In the genomic region with DNA sequence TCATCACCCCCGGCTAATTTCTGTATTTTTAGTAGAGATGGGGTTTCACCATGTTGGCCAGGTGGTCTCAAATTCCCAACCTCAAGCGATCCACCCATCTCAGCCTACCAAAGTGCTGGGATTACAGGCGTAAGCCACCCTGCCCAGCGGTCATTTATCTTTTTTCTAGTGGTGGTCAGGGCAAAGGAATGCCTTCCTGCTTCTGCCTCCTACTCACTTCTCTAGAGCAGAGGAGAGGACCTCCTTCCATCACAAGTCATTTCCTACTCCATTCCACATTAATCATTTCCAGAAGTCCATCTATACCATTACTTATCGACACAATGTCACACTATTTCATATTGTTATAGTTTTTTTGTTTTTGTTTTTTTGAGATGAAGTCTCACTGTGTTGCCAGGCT, we compare ENCODE assay signal across 29 cellular contexts.
"Had no signal": no experiment of that assay in that cellular context is flagged by ENCODE, and none has a peak within 500 bp of the region (broad histone marks: within the 10 kb centered on the region; RNA-seq: fewer than 3 reads in every experiment).

No MANE protein-coding gene starts in this region.

- H3K36me3 ChIP-seq: adrenal gland, vagina had no signal

- H3K4me3 Mint-ChIP-seq: activated CD4-positive, alpha-beta T cell treated with anti-CD3 and anti-CD28 coated beads for 36 hours; activated CD8-positive, alpha-beta memory T cell treated with anti-CD3 and anti-CD28 coated beads, Interleukin-2, amount 10 ng/mL, durations not matched to agents 7 days and 5 days; activated CD8-positive, alpha-beta T cell treated with anti-CD3 and anti-CD28 coated beads, Interleukin-2, amount 10 ng/mL, durations not matched to agents 7 days and 5 days; activated naive CD8-positive, alpha-beta T cell; effector memory CD8-positive, alpha-beta T cell; mesothelial cell of epicardium; neural crest cell had no signal

- DNase-seq: activated CD4-positive, alpha-beta T cell treated with anti-CD3 and anti-CD28 coated beads for 36 hours; activated CD4-positive, CD25-positive, alpha-beta regulatory T cell; activated CD8-positive, alpha-beta memory T cell treated with anti-CD3 and anti-CD28 coated beads, Interleukin-2, amount 10 ng/mL, durations not matched to agents 7 days and 5 days; activated CD8-positive, alpha-beta T cell treated with anti-CD3 and anti-CD28 coated beads, Interleukin-2, amount 10 ng/mL, durations not matched to agents 7 days and 5 days; activated effector memory CD4-positive, alpha-beta T cell treated with Interleukin-2 at 50 U/mL for 16 hours; activated naive CD4-positive, alpha-beta T cell treated with Interleukin-2 at 50 U/mL for 16 hours; caudate nucleus; cortex of kidney; effector memory CD8-positive, alpha-beta T cell; erythroblast; left cardiac atrium; naive B cell; nucleus accumbens; spleen; stimulated activated naive CD8-positive, alpha-beta T cell treated with anti-CD3 and anti-CD28 coated beads, Interleukin-15, Interleukin-2, amounts not matched to agents 100 U/mL and 50 U/mL, for 24 hours; T-helper 2 cell; upper lobe of left lung had no signal

- H3K27ac ChIP-seq: adrenal gland, ascending aorta, gastroesophageal sphincter, hepatocyte, parathyroid adenoma, psoas muscle, spleen, thoracic aorta, upper lobe of left lung, vagina had no signal

- H3K4me1 ChIP-seq: parathyroid adenoma had no signal

- H3K36me3 Mint-ChIP-seq: naive B cell had no signal

- H3K27ac Mint-ChIP-seq: activated CD4-positive, alpha-beta T cell treated with anti-CD3 and anti-CD28 coated beads for 36 hours; activated CD8-positive, alpha-beta memory T cell treated with anti-CD3 and anti-CD28 coated beads, Interleukin-2, amount 10 ng/mL, durations not matched to agents 7 days and 5 days; activated CD8-positive, alpha-beta T cell treated with anti-CD3 and anti-CD28 coated beads, Interleukin-2, amount 10 ng/mL, durations not matched to agents 7 days and 5 days; activated naive CD8-positive, alpha-beta T cell; effector memory CD8-positive, alpha-beta T cell; mesothelial cell of epicardium had no signal

- H3K27me3 Mint-ChIP-seq: activated CD4-positive, alpha-beta T cell treated with anti-CD3 and anti-CD28 coated beads for 36 hours; activated CD8-positive, alpha-beta memory T cell treated with anti-CD3 and anti-CD28 coated beads, Interleukin-2, amount 10 ng/mL, durations not matched to agents 7 days and 5 days; activated naive CD8-positive, alpha-beta T cell; effector memory CD8-positive, alpha-beta T cell; naive B cell had no signal

- H3K9ac ChIP-seq: parathyroid adenoma had no signal

- H3K4me3 ChIP-seq: adrenal gland, ascending aorta, gastroesophageal sphincter, hepatocyte, psoas muscle, spleen, thoracic aorta, upper lobe of left lung, vagina had no signal

- H2AFZ ChIP-seq: hepatocyte, parathyroid adenoma had no signal

- ATAC-seq: activated CD4-positive, alpha-beta T cell treated with anti-CD3 and anti-CD28 coated beads for 36 hours; activated CD8-positive, alpha-beta memory T cell treated with anti-CD3 and anti-CD28 coated beads, Interleukin-2, amount 10 ng/mL, durations not matched to agents 7 days and 5 days; activated CD8-positive, alpha-beta T cell treated with anti-CD3 and anti-CD28 coated beads, Interleukin-2, amount 10 ng/mL, durations not matched to agents 7 days and 5 days; effector memory CD8-positive, alpha-beta T cell; gastroesophageal sphincter; left cardiac atrium; psoas muscle; stimulated activated naive CD8-positive, alpha-beta T cell treated with anti-CD3 and anti-CD28 coated beads, Interleukin-15, Interleukin-2, amounts not matched to agents 100 U/mL and 50 U/mL, for 24 hours had no signal

- H3K27me3 ChIP-seq: adrenal gland, ascending aorta, gastroesophageal sphincter, hepatocyte, spleen, upper lobe of left lung, vagina had no signal

- H3K4me2 ChIP-seq: hepatocyte had no signal

- FAIRE-seq: keratinocyte had no signal

- H3K9me3 ChIP-seq: adrenal gland, ascending aorta, gastroesophageal sphincter, psoas muscle, spleen, thoracic aorta, upper lobe of left lung, vagina had no signal

- H3K9me3 Mint-ChIP-seq: effector memory CD8-positive, alpha-beta T cell; mesothelial cell of epicardium; naive B cell; neural crest cell had no signal
